ENCODE assay signal across 19 cellular contexts in genomic region chr20:19213946-19214490, GRCh38. TPM values are rescaled to one million over a fixed set of nuclear protein-coding genes. Genes with fewer than 3 reads are reported as not detected.
DNase-seq lines count a peak whose midpoint lies in the region; ATAC-seq, FAIRE-seq and TF ChIP-seq lines count a peak whose summit lies in the region.
"Had no signal": no experiment of that assay in that cellular context is flagged by ENCODE, and none has a peak within 500 bp of the region (broad histone marks: within the 10 kb centered on the region; RNA-seq: fewer than 3 reads in every experiment).

No MANE protein-coding gene starts in this region.

- no peak for FAIRE-seq in astrocyte (lab: Jason Lieb, UNC)

- no peaks in the 10 kb centered on the region for H3K9me3 Mint-ChIP-seq in astrocyte (ENCODE audit: unreplicated experiment)
- H3K9me3 Mint-ChIP-seq: activated T-cell treated with anti-CD3 and anti-CD28 coated beads, Interleukin-2, amount 50 U/mL, for 24 hours had no signal

- no peak overlapping the region for H3K4me2 ChIP-seq in Karpas-422 (ENCODE audit: low read depth, low read length, poor library complexity, severe bottlenecking)
- no peak overlapping the region for H3K4me2 ChIP-seq in astrocyte (ENCODE audit: low read length)

- H3K4me3 ChIP-seq in Karpas-422 (ENCODE audit: low read length) (no peak overlapping the region), astrocyte (ENCODE audit: insufficient read depth, low read depth, low read length) (no peak overlapping the region), mucosa of rectum (ENCODE audit: low read length in 2 of 2) (peak overlapping the region; percentile 70 to 79), thoracic aorta (peak overlapping the region; percentile 71)

- no peak overlapping the region for H3K27ac ChIP-seq in Karpas-422 (ENCODE audit: low read length)
- H3K27ac ChIP-seq in astrocyte (ENCODE audit: low read depth, low read length): no peak overlapping the region
- H3K27ac ChIP-seq in mucosa of rectum (ENCODE audit: low read depth in 2 of 2, low read length in 2 of 2): peak overlapping the region in 1 of 2 donors; percentile 42
- H3K27ac ChIP-seq in thoracic aorta: no peak overlapping the region

- H3K27ac Mint-ChIP-seq in astrocyte (ENCODE audit: unreplicated experiment): no peak overlapping the region
- H3K27ac Mint-ChIP-seq: activated CD4-positive, alpha-beta T cell treated with anti-CD3 and anti-CD28 coated beads for 36 hours; activated T-cell treated with anti-CD3 and anti-CD28 coated beads, Interleukin-2, amount 50 U/mL, for 24 hours; naive B cell; T-helper 17 cell had no signal

- H3K9ac ChIP-seq in Karpas-422 (ENCODE audit: low read length): no peak overlapping the region
- H3K9ac ChIP-seq in astrocyte (ENCODE audit: low read length): no peak overlapping the region
- peak overlapping the region in 1 of 2 donors; percentile 5 for H3K9ac ChIP-seq in mucosa of rectum (ENCODE audit: low read depth in 1 of 2, low read length in 2 of 2)

- ATAC-seq in thoracic aorta (ENCODE audit: insufficient number of reproducible peaks, low FRiP score, low read depth) (no peak), GM18520 (IDR thresholded peaks at IDR 0.05; ENCODE audit: unreplicated experiment) (no peak), HG02970 (IDR thresholded peaks at IDR 0.05; ENCODE audit: low FRiP score, unreplicated experiment) (no peak)
- ATAC-seq in stimulated activated naive CD8-positive, alpha-beta T cell treated with anti-CD3 and anti-CD28 coated beads, Interleukin-15, Interleukin-2, amounts not matched to agents 100 U/mL and 50 U/mL, for 24 hours: no peak
- ATAC-seq: activated CD4-positive, alpha-beta T cell treated with anti-CD3 and anti-CD28 coated beads for 36 hours; T-helper 17 cell had no signal

- DNase-seq in Karpas-422: peak; percentile 66
- DNase-seq in astrocyte (ENCODE audit: low read depth): no peak
- DNase-seq in thoracic aorta (ENCODE audit: low spot score): no peak
- DNase-seq in stimulated activated naive CD8-positive, alpha-beta T cell treated with anti-CD3 and anti-CD28 coated beads, Interleukin-15, Interleukin-2, amounts not matched to agents 100 U/mL and 50 U/mL, for 24 hours: no peak
- no peak for DNase-seq in Kasumi-1 (lab: John Stamatoyannopoulos, UW)
- DNase-seq: activated CD4-positive, alpha-beta T cell treated with anti-CD3 and anti-CD28 coated beads for 36 hours; activated T-cell treated with anti-CD3 and anti-CD28 coated beads, Interleukin-2, amount 50 U/mL, for 24 hours; BE2C; IMR-90; left cardiac atrium; naive B cell; NCI-H146; NCI-H446; RPMI8226; stimulated activated naive CD4-positive, alpha-beta T cell treated with Interleukin-2 at 50 U/mL for 16 hours; T-helper 17 cell had no signal

- no peak for TF ChIP-seq CTCF in astrocyte (IDR thresholded peaks at IDR 0.05; ENCODE audit: insufficient read depth, low read depth, low read length)
- TF ChIP-seq CTCF in thoracic aorta (IDR thresholded peaks at IDR 0.05): no peak

- no peaks in the 10 kb centered on the region for H3K36me3 Mint-ChIP-seq in astrocyte (ENCODE audit: low read depth, unreplicated experiment)
- H3K36me3 Mint-ChIP-seq: naive B cell had no signal

- H3K4me1 ChIP-seq in Karpas-422 (ENCODE audit: low read length) (peaks cover 7% of the 10 kb centered on the region; the same call in 1 of the 2 replicates), astrocyte (ENCODE audit: insufficient read depth, low read length) (no peaks in the 10 kb centered on the region), mucosa of rectum (ENCODE audit: control insufficient read depth in 2 of 2, insufficient read depth in 2 of 2, low read length in 2 of 2) (peaks cover 3 to 9% of the 10 kb centered on the region in 2 donors), thoracic aorta (ENCODE audit: control insufficient read depth in 1 of 2, low read depth in 2 of 2) (peaks cover 4 to 23% of the 10 kb centered on the region in 2 donors)
- H3K4me1 ChIP-seq: BE2C had no signal

- H3K27me3 Mint-ChIP-seq in astrocyte (ENCODE audit: low read depth, unreplicated experiment): peaks cover 50% of the 10 kb centered on the region

- no peaks in the 10 kb centered on the region for H3K9me2 ChIP-seq in Karpas-422 (replicated peaks; ENCODE audit: insufficient read depth, low read length)

- H3K36me3 ChIP-seq in Karpas-422 (ENCODE audit: insufficient read depth, low read length) (no peaks in the 10 kb centered on the region), astrocyte (ENCODE audit: insufficient read depth, low read length) (no peaks in the 10 kb centered on the region), mucosa of rectum (ENCODE audit: control insufficient read depth in 2 of 2, insufficient read depth in 2 of 2, low read length in 2 of 2) (no peaks in the 10 kb centered on the region), thoracic aorta (no peaks in the 10 kb centered on the region)
- H3K36me3 ChIP-seq: BE2C had no signal

- H3K4me3 Mint-ChIP-seq in astrocyte (ENCODE audit: unreplicated experiment): peak overlapping the region; percentile 63
- H3K4me3 Mint-ChIP-seq: activated CD4-positive, alpha-beta T cell treated with anti-CD3 and anti-CD28 coated beads for 36 hours; activated T-cell treated with anti-CD3 and anti-CD28 coated beads, Interleukin-2, amount 50 U/mL, for 24 hours had no signal

- H3K79me2 ChIP-seq in Karpas-422 (ENCODE audit: low read length): no peaks in the 10 kb centered on the region
- H3K79me2 ChIP-seq in astrocyte (ENCODE audit: insufficient read depth, low read length): no peaks in the 10 kb centered on the region

- H3K9me3 ChIP-seq in Karpas-422 (ENCODE audit: low read length) (no peaks in the 10 kb centered on the region), astrocyte (ENCODE audit: insufficient read depth, low read depth, low read length) (no peaks in the 10 kb centered on the region), mucosa of rectum (ENCODE audit: control insufficient read depth in 2 of 2, low read length in 2 of 2) (no peaks in the 10 kb centered on the region), thoracic aorta (no peaks in the 10 kb centered on the region)
- H3K9me3 ChIP-seq: BE2C had no signal

- H2AFZ ChIP-seq in Karpas-422 (ENCODE audit: low read length): no peak overlapping the region
- H2AFZ ChIP-seq in astrocyte (ENCODE audit: low read depth, low read length): no peak overlapping the region

- no peaks in the 10 kb centered on the region for H3K27me3 ChIP-seq in Karpas-422 (ENCODE audit: low read length)
- H3K27me3 ChIP-seq in astrocyte (ENCODE audit: insufficient read depth, low read length): peaks cover 24% of the 10 kb centered on the region
- H3K27me3 ChIP-seq in mucosa of rectum (ENCODE audit: control insufficient read depth in 2 of 2, insufficient read depth in 2 of 2, low read length in 2 of 2): peaks cover 0 to 3% of the 10 kb centered on the region in 2 donors
- no peaks in the 10 kb centered on the region for H3K27me3 ChIP-seq in thoracic aorta (replicated peaks; ENCODE audit: insufficient read depth)

- H3K4me1 Mint-ChIP-seq in astrocyte (ENCODE audit: low read depth, unreplicated experiment): peaks cover 5% of the 10 kb centered on the region
- H3K4me1 Mint-ChIP-seq: activated CD4-positive, alpha-beta T cell treated with anti-CD3 and anti-CD28 coated beads for 36 hours; T-helper 17 cell had no signal

- H4K20me1 ChIP-seq in Karpas-422 (ENCODE audit: insufficient read depth, low read depth, low read length) (peaks cover 4% of the 10 kb centered on the region; the same call in 1 of the 2 replicates), astrocyte (ENCODE audit: insufficient read depth, low read length) (no peaks in the 10 kb centered on the region)

RNA-seq across cellular contexts. Expression of gene SLC24A3, which starts 1.6 kb away (rescaled TPM):
- not detected in 2 replicates for total RNA-seq in Karpas-422 (2014; rRNA removed; shearing (Covaris generic); ENCODE audit: low replicate concordance)
- 0.65 and 0.79 TPM in 2 replicates for total RNA-seq in astrocyte
- total RNA-seq in thoracic aorta: 10 to 100 TPM in 1 of 2 donors, 1 to 10 TPM in 1; 8.3 to 31.4 TPM
- total RNA-seq: activated CD4-positive, alpha-beta T cell treated with anti-CD3 and anti-CD28 coated beads for 36 hours; IMR-90 had no signal

Comparison
In these comparisons a context has a peak if more than half of its experiments do, and no peak if none do; other contexts are left out.
1. H3K4me3 ChIP-seq: peak in mucosa of rectum (2 of 2) and thoracic aorta (single experiment); none in Karpas-422 (single experiment) and astrocyte (single experiment).